In genomic region chr12:4164591-4165558, GRCh38 we compare ENCODE assay signal across 8 cellular contexts.
DNase-seq lines count a peak whose midpoint lies in the region; ATAC-seq lines count a peak whose summit lies in the region.

No MANE protein-coding gene starts in this region.

- H3K27me3 Mint-ChIP-seq in activated CD4-positive, alpha-beta T cell treated with anti-CD3 and anti-CD28 coated beads for 36 hours = no peaks in the 10 kb centered on the region

- DNase-seq in GM04504 (ENCODE audit: low read depth) = peak; percentile 8
- peak; percentile 82 for DNase-seq in activated CD4-positive, alpha-beta T cell treated with anti-CD3 and anti-CD28 coated beads for 36 hours
- DNase-seq in dermis blood vessel endothelial cell = peak; percentile 78
- DNase-seq in lung microvascular endothelial cell (ENCODE audit: low read depth in 2 of 2) = peak; percentile 57 to 83
- DNase-seq in stimulated activated CD8-positive, alpha-beta memory T cell treated with anti-CD3 and anti-CD28 coated beads, Interleukin-12 subunit alpha, Interleukin-12 subunit beta, amount 100 ng/mL, for 4 hours (ENCODE audit: low read depth) = peak; percentile 30
- no peak for DNase-seq in putamen (ENCODE audit: low spot score)

- peak overlapping the region; percentile 75 for H3K4me3 Mint-ChIP-seq in activated CD4-positive, alpha-beta T cell treated with anti-CD3 and anti-CD28 coated beads for 36 hours

- no peaks in the 10 kb centered on the region for H3K9me3 Mint-ChIP-seq in activated CD4-positive, alpha-beta T cell treated with anti-CD3 and anti-CD28 coated beads for 36 hours (ENCODE audit: low read depth)

- H3K4me1 Mint-ChIP-seq in activated CD4-positive, alpha-beta T cell treated with anti-CD3 and anti-CD28 coated beads for 36 hours = peaks cover 50% of the 10 kb centered on the region

- intact Hi-C loops in activated CD4-positive, alpha-beta T cell treated with anti-CD3 and anti-CD28 coated beads for 36 hours (cut with DNase I, micrococcal nuclease) = no loop called here

- CTCF ChIA-PET in activated CD4-positive, alpha-beta T cell treated with anti-CD3 and anti-CD28 coated beads for 36 hours (lab: Charles Lee) = interaction anchor here (0.7 to 2.9 kb wide), 11 partner anchors 8 to 279 kb away, joined by 3 to 16 read pairs (median 3); no protein-coding TSS in a partner anchor

- H3K27ac Mint-ChIP-seq in activated CD4-positive, alpha-beta T cell treated with anti-CD3 and anti-CD28 coated beads for 36 hours = peak overlapping the region; percentile 88

- POLR2A ChIA-PET in activated CD4-positive, alpha-beta T cell treated with anti-CD3 and anti-CD28 coated beads for 36 hours (lab: Charles Lee) = interaction anchor here (0.6 to 1.8 kb wide), 10 partner anchors 10 to 114 kb away, joined by 3 to 11 read pairs (median 4); no protein-coding TSS in a partner anchor

- no peaks in the 10 kb centered on the region for H3K36me3 Mint-ChIP-seq in activated CD4-positive, alpha-beta T cell treated with anti-CD3 and anti-CD28 coated beads for 36 hours (ENCODE audit: low read depth)

- ATAC-seq in HG02763 (IDR thresholded peaks at IDR 0.05; ENCODE audit: unreplicated experiment) = peak; percentile 56
- ATAC-seq in activated CD4-positive, alpha-beta T cell treated with anti-CD3 and anti-CD28 coated beads for 36 hours = peak; percentile 85
- ATAC-seq in GM21576 (IDR thresholded peaks at IDR 0.05; ENCODE audit: unreplicated experiment) = no peak
